9 cellular contexts compared by ENCODE assay signal in the genomic region with DNA sequence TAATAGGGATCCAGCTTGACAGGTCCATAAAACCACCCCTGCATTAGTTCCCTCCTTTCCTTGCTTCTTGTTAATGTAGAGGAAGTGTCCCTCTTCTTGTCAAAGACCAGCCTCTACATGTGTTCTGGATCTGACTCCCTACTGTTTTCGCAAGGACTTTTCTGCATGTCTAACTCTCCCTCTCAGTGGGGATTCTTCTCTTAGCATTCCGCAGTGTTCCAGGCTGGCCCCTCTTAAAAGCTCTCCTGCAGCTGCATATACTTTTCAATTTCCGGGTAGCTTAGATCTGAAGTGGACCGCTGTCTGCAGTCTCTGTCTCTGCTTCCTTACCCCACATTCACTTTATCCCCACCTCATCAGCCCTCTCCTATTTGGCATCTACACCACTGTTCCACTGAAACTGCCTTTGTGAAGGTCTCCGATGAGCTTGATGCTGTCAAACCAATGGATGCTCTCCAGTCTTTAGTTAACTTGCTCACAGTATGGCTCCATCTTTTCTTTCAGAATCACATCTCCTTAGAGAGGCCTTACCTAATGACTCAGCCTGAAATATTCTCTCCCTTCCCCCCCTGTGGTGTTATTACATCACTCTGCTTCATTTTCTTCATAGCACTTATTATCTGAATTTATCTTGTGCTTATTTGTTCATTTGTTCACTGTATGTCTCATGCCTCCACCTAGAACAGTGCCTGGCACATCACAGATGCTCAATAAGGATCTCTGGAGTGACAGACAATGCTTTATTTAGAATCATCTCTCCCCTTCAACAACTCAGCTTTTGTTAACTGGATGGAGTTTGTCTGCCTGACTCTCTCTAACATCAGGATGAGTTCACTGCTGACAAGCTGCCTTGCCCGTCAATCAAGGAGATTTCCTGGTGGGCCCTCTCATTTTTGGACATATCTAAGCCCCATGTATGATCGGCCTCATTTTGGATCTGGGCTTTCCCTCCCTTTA.
DNase-seq lines count a peak whose midpoint lies in the region; ATAC-seq and TF ChIP-seq lines count a peak whose summit lies in the region.
"Had no signal": no experiment of that assay in that cellular context is flagged by ENCODE, and none has a peak within 500 bp of the region (broad histone marks: within the 10 kb centered on the region; RNA-seq: fewer than 3 reads in every experiment).

No MANE protein-coding gene starts in this region.

- H3K4me1 Mint-ChIP-seq in activated naive CD4-positive, alpha-beta T cell treated with anti-CD3 and anti-CD28 coated beads, Interleukin-2, amount 10 ng/mL, durations not matched to agents 7 days and 5 days, result peaks cover 30% of the 10 kb centered on the region

- no peaks in the 10 kb centered on the region for H3K27me3 ChIP-seq in body of pancreas

- H3K36me3 ChIP-seq in body of pancreas (replicated peaks in 1 of 2; ENCODE audit: insufficient read depth in 1 of 2, low read depth in 2 of 2), result no peaks in the 10 kb centered on the region

- H3K9me3 ChIP-seq in body of pancreas, result no peaks in the 10 kb centered on the region

- no peak for TF ChIP-seq POLR2A in body of pancreas (IDR thresholded peaks at IDR 0.05)

- intact Hi-C loops in body of pancreas (cut with DNase I), result no loop called here

- DNase-seq in Daoy (ENCODE audit: low read depth) (peak; percentile 54), body of pancreas (peak in 1 of 4 donors; percentile 7), myocyte (ENCODE audit: low read depth) (peak; percentile 53), HuH-7.5 (ENCODE audit: low spot score) (no peak), NCI-H128 (lab: John Stamatoyannopoulos, UW; ENCODE audit: unreplicated experiment) (no peak), NCI-H1930 (lab: John Stamatoyannopoulos, UW) (no peak)
- DNase-seq in activated naive CD4-positive, alpha-beta T cell treated with anti-CD3 and anti-CD28 coated beads, Interleukin-2, amount 10 ng/mL, durations not matched to agents 7 days and 5 days, result no peak

- ATAC-seq in HG03342 (IDR thresholded peaks at IDR 0.05; ENCODE audit: unreplicated experiment) (peak; percentile 32), body of pancreas (peak; percentile 49)
- ATAC-seq: Panc1 had no signal

- CTCF ChIA-PET in activated naive CD4-positive, alpha-beta T cell treated with anti-CD3 and anti-CD28 coated beads, Interleukin-2, amount 10 ng/mL, durations not matched to agents 7 days and 5 days (lab: Charles Lee), result interaction anchor here (1.0 kb wide), 1 partner anchor 13 kb away, joined by 3 read pairs; no protein-coding TSS in a partner anchor

- H3K36me3 Mint-ChIP-seq in activated naive CD4-positive, alpha-beta T cell treated with anti-CD3 and anti-CD28 coated beads, Interleukin-2, amount 10 ng/mL, durations not matched to agents 7 days and 5 days, result peaks cover 14% of the 10 kb centered on the region

- TF ChIP-seq CTCF in body of pancreas (IDR thresholded peaks at IDR 0.05), result no peak

- no peaks in the 10 kb centered on the region for H3K27me3 Mint-ChIP-seq in activated naive CD4-positive, alpha-beta T cell treated with anti-CD3 and anti-CD28 coated beads, Interleukin-2, amount 10 ng/mL, durations not matched to agents 7 days and 5 days

- peaks cover 13% of the 10 kb centered on the region for H3K9me3 Mint-ChIP-seq in activated naive CD4-positive, alpha-beta T cell treated with anti-CD3 and anti-CD28 coated beads, Interleukin-2, amount 10 ng/mL, durations not matched to agents 7 days and 5 days

- 93 to 98% methylated on average over 7 of the region's 7 CpGs for WGBS in body of pancreas, 2 donors

- peak overlapping the region in 1 of 4 donors; percentile 45 for H3K27ac ChIP-seq in body of pancreas

- H3K4me3 ChIP-seq in body of pancreas, result no peak overlapping the region

- H3K27ac Mint-ChIP-seq in activated naive CD4-positive, alpha-beta T cell treated with anti-CD3 and anti-CD28 coated beads, Interleukin-2, amount 10 ng/mL, durations not matched to agents 7 days and 5 days, result no peak overlapping the region

- peaks cover 33% of the 10 kb centered on the region for H3K4me1 ChIP-seq in body of pancreas

- no peak overlapping the region for H3K4me3 Mint-ChIP-seq in activated naive CD4-positive, alpha-beta T cell treated with anti-CD3 and anti-CD28 coated beads, Interleukin-2, amount 10 ng/mL, durations not matched to agents 7 days and 5 days

Comparison
In these comparisons a context has a peak if more than half of its experiments do, and no peak if none do; other contexts are left out.
1. DNase-seq: peak in Daoy (single experiment) and myocyte (single experiment); none in HuH-7.5 (single experiment), NCI-H128 (single experiment), NCI-H1930 (0 of 2) and activated naive CD4-positive, alpha-beta T cell treated with anti-CD3 and anti-CD28 coated beads, Interleukin-2, amount 10 ng/mL, durations not matched to agents 7 days and 5 days (single experiment).